In genomic region chr13:76879876-76880270, GRCh38 we compare ENCODE assay signal across 1 cellular context.
TF ChIP-seq lines count a peak whose summit lies in the region.

No MANE protein-coding gene starts in this region.

TF ChIP-seq in GM23338, 12 proteins besides CTCF, POLR2A, EP300 and RAD21 (continued from another document):
- TF ChIP-seq ZNF462 (CRISPR knock-in tag; IDR thresholded peaks at IDR 0.05) = no peak
